9 cellular contexts compared by ENCODE assay signal in genomic region chr20:50844430-50845100, GRCh38. TPM values are rescaled to one million over a fixed set of nuclear protein-coding genes. Genes with fewer than 3 reads are reported as not detected.
A peak's percentile ranks its signal among the peaks of the same experiment; 100 is the strongest.
DNase-seq lines count a peak whose midpoint lies in the region; ATAC-seq and TF ChIP-seq lines count a peak whose summit lies in the region.
"Had no signal": no experiment of that assay in that cellular context is flagged by ENCODE, and none has a peak within 500 bp of the region (broad histone marks: within the 10 kb centered on the region; RNA-seq: fewer than 3 reads in every experiment).

No MANE protein-coding gene starts in this region.

- H3K4me3 ChIP-seq in astrocyte of the spinal cord (ENCODE audit: low read depth, low read length) = no peak overlapping the region
- H3K4me3 ChIP-seq in uterus = no peak overlapping the region
- H3K4me3 ChIP-seq: SK-N-MC had no signal

- intact Hi-C loops in uterus (cut with DNase I; ENCODE audit: low total_unique reads) = no loop called here

- TF ChIP-seq EP300 in Ishikawa (IDR thresholded peaks at IDR 0.05; ENCODE audit: borderline replicate concordance) = no peak

- in situ Hi-C loops in astrocyte of the spinal cord (cut with HindIII; ENCODE audit: low sequenced_read_pairs) = no loop called here

- no peaks in the 10 kb centered on the region for H3K9me3 ChIP-seq in uterus

- TF ChIP-seq POLR2A in uterus (IDR thresholded peaks at IDR 0.05) = no peak

- ATAC-seq in GM18499 (IDR thresholded peaks at IDR 0.05; ENCODE audit: insufficient read depth, unreplicated experiment) = peak; percentile 88
- ATAC-seq in GM21717 (IDR thresholded peaks at IDR 0.05; ENCODE audit: unreplicated experiment) = peak; percentile 91

- DNase-seq in astrocyte of the spinal cord (ENCODE audit: low read depth, low spot score) (peak; percentile 92), retina (no peak), foreskin melanocyte (no peak), uterus (no peak)
- DNase-seq in stimulated activated CD4-positive, alpha-beta T cell treated with anti-CD3 and anti-CD28 coated beads, Interleukin-4, amount 100 ng/mL, for 1 hour = peak; percentile 18

- no peak for TF ChIP-seq RAD21 in Ishikawa (IDR thresholded peaks at IDR 0.05; ENCODE audit: low read depth)

- no peak for TF ChIP-seq CTCF in astrocyte of the spinal cord (IDR thresholded peaks at IDR 0.05; ENCODE audit: low read depth, low read length)
- no peak for TF ChIP-seq CTCF in uterus (IDR thresholded peaks at IDR 0.05)

- no peaks in the 10 kb centered on the region for H3K36me3 ChIP-seq in uterus

- no peak overlapping the region for H3K27ac ChIP-seq in uterus
- H3K27ac ChIP-seq: SK-N-MC had no signal

- no peaks in the 10 kb centered on the region for H3K27me3 ChIP-seq in uterus

- H3K4me1 ChIP-seq in uterus = no peaks in the 10 kb centered on the region

TF ChIP-seq in Ishikawa, 13 proteins besides CTCF, POLR2A, EP300 and RAD21:
- peak; percentile 38; the same call in 1 of the 2 replicates for TF ChIP-seq NFIC (IDR thresholded peaks at IDR 0.05)
- no peak for TF ChIP-seq YY1 (IDR thresholded peaks at IDR 0.05; ENCODE audit: low read depth)

RNA-seq across cellular contexts. Expression of gene BCAS4, which starts 49.7 kb away (rescaled TPM):
- 1 to 10 TPM in 2 of 4 donors, under 1 TPM in 1, not detected in 1; under 0.01 to 9.1 (median 3.5) TPM for total RNA-seq in uterus

Comparison
In these comparisons a context has a peak if more than half of its experiments do, and no peak if none do; other contexts are left out.
1. DNase-seq: peak in astrocyte of the spinal cord (single experiment) and stimulated activated CD4-positive, alpha-beta T cell treated with anti-CD3 and anti-CD28 coated beads, Interleukin-4, amount 100 ng/mL, for 1 hour (single experiment); none in retina (single experiment), foreskin melanocyte (single experiment) and uterus (0 of 2).